ENCODE assay signal across 1 cellular context in genomic region chr11:6895010-6895409, GRCh38.
TF ChIP-seq lines count a peak whose summit lies in the region.

No MANE protein-coding gene starts in this region.

TF ChIP-seq in GM23338, 12 proteins besides CTCF, POLR2A, EP300 and RAD21 (continued from another document):
- TF ChIP-seq REST (IDR thresholded peaks at IDR 0.05; ENCODE audit: unreplicated experiment) (no peak), ZNF331 (CRISPR knock-in tag; IDR thresholded peaks at IDR 0.05; ENCODE audit: low read depth) (no peak), STAT1 (IDR thresholded peaks at IDR 0.05; ENCODE audit: unreplicated experiment) (no peak), CREB1 (CRISPR knock-in tag; IDR thresholded peaks at IDR 0.05; ENCODE audit: low read depth) (no peak), EZH2phosphoT487 (IDR thresholded peaks at IDR 0.05; ENCODE audit: unreplicated experiment) (no peak), NANOG (IDR thresholded peaks at IDR 0.05; ENCODE audit: borderline replicate concordance) (no peak), ZNF114 (CRISPR knock-in tag; IDR thresholded peaks at IDR 0.05) (no peak), JUNB (IDR thresholded peaks at IDR 0.05; ENCODE audit: unreplicated experiment) (no peak), POLR2AphosphoS5 (IDR thresholded peaks at IDR 0.05; ENCODE audit: low read depth) (no peak), EZH2 (IDR thresholded peaks at IDR 0.05; ENCODE audit: low read depth, unreplicated experiment) (no peak), ETS1 (IDR thresholded peaks at IDR 0.05) (no peak)
